8 cellular contexts compared by ENCODE assay signal in the genomic region with DNA sequence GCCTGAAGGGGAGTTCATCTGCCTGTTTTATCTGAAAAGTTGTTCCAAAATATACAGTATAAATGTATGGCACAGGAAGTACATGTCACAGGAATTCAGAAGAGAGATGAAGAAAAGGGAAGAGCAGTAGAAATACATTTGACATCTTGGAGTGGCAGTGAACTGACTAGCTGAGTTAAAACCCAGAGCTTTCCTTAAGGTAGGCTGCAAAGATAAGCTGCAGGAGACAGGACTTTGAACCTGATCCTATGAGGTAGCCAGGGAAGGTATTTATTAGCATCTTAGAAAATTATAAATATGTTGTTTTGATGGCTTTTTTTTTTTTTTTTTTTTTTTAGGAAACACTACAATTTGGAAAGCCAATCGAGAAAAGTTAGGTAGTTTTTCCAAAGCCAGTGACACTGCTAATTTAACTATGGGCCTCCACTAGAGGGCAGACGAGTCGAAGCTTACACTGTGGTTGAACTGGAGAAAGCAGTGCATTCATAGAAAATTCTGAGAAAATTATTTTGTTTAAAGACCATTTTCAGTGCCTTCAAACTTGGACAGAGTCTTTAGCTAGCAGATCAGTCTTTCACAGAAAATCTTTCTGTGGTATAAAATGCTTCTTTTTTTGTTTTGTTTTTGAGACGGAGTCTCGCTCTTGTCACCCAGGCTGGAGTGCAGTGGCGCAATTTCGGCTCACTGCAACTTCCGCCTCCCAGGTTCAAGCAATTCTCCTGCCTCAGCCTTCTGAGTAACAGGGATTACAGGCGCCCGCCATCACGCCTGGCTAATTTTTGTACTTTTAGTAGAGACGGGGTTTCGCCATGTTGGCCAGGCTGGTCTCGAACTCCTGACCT.
DNase-seq lines count a peak whose midpoint lies in the region; ATAC-seq and TF ChIP-seq lines count a peak whose summit lies in the region.

No MANE protein-coding gene starts in this region.

- no peak overlapping the region for H3K4me3 Mint-ChIP-seq in T-helper 1 cell treated with Interleukin-12 subunit alpha and Interleukin-12 subunit beta and Interleukin-4 antibody, amounts not matched to agents 30 μg/mL and 1 μg/mL, for 36 hours

- peaks cover 3% of the 10 kb centered on the region for H3K36me3 Mint-ChIP-seq in T-helper 1 cell treated with Interleukin-12 subunit alpha and Interleukin-12 subunit beta and Interleukin-4 antibody, amounts not matched to agents 30 μg/mL and 1 μg/mL, for 36 hours (ENCODE audit: low read depth)

- H3K9me3 ChIP-seq in MG63 (no peaks in the 10 kb centered on the region), heart right ventricle (no peaks in the 10 kb centered on the region)

- H3K27ac Mint-ChIP-seq in T-helper 1 cell treated with Interleukin-12 subunit alpha and Interleukin-12 subunit beta and Interleukin-4 antibody, amounts not matched to agents 30 μg/mL and 1 μg/mL, for 36 hours, result peak overlapping the region; percentile 3

- peak; percentile 64 to 86 (median 83) for TF ChIP-seq CTCF in heart right ventricle (IDR thresholded peaks at IDR 0.05)

- in situ Hi-C loops in G401 (cut with HindIII; ENCODE audit: low sequenced_read_pairs), result no loop called here

- H3K27ac ChIP-seq in heart right ventricle, result peak overlapping the region in 1 of 10 donors; percentile 74

- peak; percentile 72 for DNase-seq in G401 (ENCODE audit: low spot score)
- DNase-seq in MG63, result peak; percentile 50
- DNase-seq in amniotic epithelial cell (ENCODE audit: low read depth), result peak; percentile 67
- DNase-seq in heart right ventricle, result peak in 1 of 2 donors; percentile 67
- DNase-seq in renal cortical epithelial cell (ENCODE audit: low read depth), result peak; percentile 64

- ATAC-seq in heart right ventricle (peak; percentile 46 to 80 (median 72)), HG03342 (IDR thresholded peaks at IDR 0.05; ENCODE audit: unreplicated experiment) (no peak), HG03460 (IDR thresholded peaks at IDR 0.05; ENCODE audit: unreplicated experiment) (no peak)

- H3K4me1 ChIP-seq in heart right ventricle, result peaks cover 0 to 7% (median 0%) of the 10 kb centered on the region in 9 donors

- WGBS in heart right ventricle, 2 donors, result 65 to 70% methylated on average over 13 to 14 of the region's 14 CpGs

- intact Hi-C loops in heart right ventricle (cut with DNase I), result loop anchor here (1.0 to 10.0 kb wide), 10 partner anchors 123 to 287 kb away; a partner anchor contains a TSS

- H3K4me3 ChIP-seq in MG63, result no peak overlapping the region
- peak overlapping the region in 1 of 10 donors; percentile 37 for H3K4me3 ChIP-seq in heart right ventricle

- H3K4me1 Mint-ChIP-seq in T-helper 1 cell treated with Interleukin-12 subunit alpha and Interleukin-12 subunit beta and Interleukin-4 antibody, amounts not matched to agents 30 μg/mL and 1 μg/mL, for 36 hours (ENCODE audit: low read depth), result peaks cover 18% of the 10 kb centered on the region

- no peaks in the 10 kb centered on the region for H3K27me3 Mint-ChIP-seq in T-helper 1 cell treated with Interleukin-12 subunit alpha and Interleukin-12 subunit beta and Interleukin-4 antibody, amounts not matched to agents 30 μg/mL and 1 μg/mL, for 36 hours (ENCODE audit: low read depth)

- no peaks in the 10 kb centered on the region for H3K9me3 Mint-ChIP-seq in T-helper 1 cell treated with Interleukin-12 subunit alpha and Interleukin-12 subunit beta and Interleukin-4 antibody, amounts not matched to agents 30 μg/mL and 1 μg/mL, for 36 hours

- no peaks in the 10 kb centered on the region for H3K36me3 ChIP-seq in MG63
- no peaks in the 10 kb centered on the region for H3K36me3 ChIP-seq in heart right ventricle

- no peaks in the 10 kb centered on the region for H3K27me3 ChIP-seq in MG63
- H3K27me3 ChIP-seq in heart right ventricle, result no peaks in the 10 kb centered on the region

Comparison
In these comparisons a context has a peak if more than half of its experiments do, and no peak if none do; other contexts are left out.
1. ATAC-seq: peak in heart right ventricle (8 of 8); none in HG03342 (single experiment) and HG03460 (single experiment).